11 cellular contexts compared by ENCODE assay signal in genomic region chrX:78124304-78124703, GRCh38. TPM values are rescaled to one million over a fixed set of nuclear protein-coding genes. Genes with fewer than 3 reads are reported as not detected.
DNase-seq lines count a peak whose midpoint lies in the region; ATAC-seq, FAIRE-seq and TF ChIP-seq lines count a peak whose summit lies in the region.
"Had no signal": no experiment of that assay in that cellular context is flagged by ENCODE, and none has a peak within 500 bp of the region (broad histone marks: within the 10 kb centered on the region; RNA-seq: fewer than 3 reads in every experiment).

No MANE protein-coding gene starts in this region.

- no peak for ATAC-seq in upper lobe of left lung (ENCODE audit: low FRiP score in 2 of 2)
- ATAC-seq: Right ventricle myocardium inferior had no signal

- TF ChIP-seq EP300 in upper lobe of left lung (IDR thresholded peaks at IDR 0.05) (no peak), transverse colon (IDR thresholded peaks at IDR 0.05; ENCODE audit: low read depth) (no peak)

- H3K4me3 ChIP-seq in CD4-positive, alpha-beta memory T cell (ENCODE audit: low read length in 2 of 2) = no peak overlapping the region
- no peak overlapping the region for H3K4me3 ChIP-seq in epithelial cell of esophagus (ENCODE audit: low read length)
- H3K4me3 ChIP-seq in upper lobe of left lung = no peak overlapping the region
- no peak overlapping the region for H3K4me3 ChIP-seq in transverse colon
- H3K4me3 ChIP-seq: MG63 had no signal

- peaks cover 5% of the 10 kb centered on the region for H3K4me1 ChIP-seq in CD4-positive, alpha-beta memory T cell (ENCODE audit: insufficient read depth, low read length)
- H3K4me1 ChIP-seq in upper lobe of left lung (no peaks in the 10 kb centered on the region), transverse colon (no peaks in the 10 kb centered on the region)

- peak in 1 of 5 donors; percentile 12 for DNase-seq in CD4-positive, alpha-beta memory T cell
- DNase-seq in MV-4-11 (lab: John Stamatoyannopoulos, UW) (peak; percentile 11), epithelial cell of esophagus (ENCODE audit: low read depth) (no peak), upper lobe of left lung (no peak), HK-2 (ENCODE audit: unreplicated experiment) (no peak), transverse colon (no peak)
- no peak for DNase-seq in stimulated activated CD4-positive, alpha-beta T cell treated with anti-CD3 and anti-CD28 coated beads, Interleukin-4, amount 100 ng/mL, for 4 hours
- DNase-seq: MG63, retina had no signal

- TF ChIP-seq POLR2A in upper lobe of left lung (IDR thresholded peaks at IDR 0.05) (no peak), transverse colon (IDR thresholded peaks at IDR 0.05) (no peak)

- H3K36me3 Mint-ChIP-seq in CD4-positive, alpha-beta memory T cell = peaks cover 15 to 78% of the 10 kb centered on the region in 2 donors

- H3K9me3 Mint-ChIP-seq in CD4-positive, alpha-beta memory T cell = peaks cover 0 to 2% (median 0%) of the 10 kb centered on the region in 8 donors

- peak overlapping the region in 1 of 8 donors; percentile 10 for H3K4me3 Mint-ChIP-seq in CD4-positive, alpha-beta memory T cell

- TF ChIP-seq CTCF in epithelial cell of esophagus (IDR thresholded peaks at IDR 0.05; ENCODE audit: insufficient read depth, low read depth, low read length, missing control alignments) (peak; percentile 19), upper lobe of left lung (IDR thresholded peaks at IDR 0.05) (no peak), transverse colon (IDR thresholded peaks at IDR 0.05) (no peak)

- peak; percentile 16 for FAIRE-seq in A204.1 (lab: Jason Lieb, UNC)

- intact Hi-C loops in CD4-positive, alpha-beta memory T cell (cut with micrococcal nuclease) = loop anchor here (5.0 to 10.0 kb wide), 3 partner anchors 430 to 958 kb away; no protein-coding TSS in a partner anchor
- intact Hi-C loops in transverse colon (cut with DNase I; ENCODE audit: low total_unique reads) = no loop called here

- POLR2A ChIA-PET in CD4-positive, alpha-beta memory T cell (lab: Charles Lee; ENCODE audit: partially characterized antibody) = interaction anchor here (1.0 kb wide), 1 partner anchor 15 kb away, joined by 4 read pairs; the partner anchor contains the start of gene TAF9B

- 84 to 88% methylated on average over 2 of the region's 2 CpGs for WGBS in upper lobe of left lung, 2 donors
- WGBS in transverse colon (ENCODE audit: low coverage in 1 of 2), 2 donors = 53 to 89% methylated on average over 1 to 2 of the region's 2 CpGs

- in situ Hi-C loops in transverse colon (cut with MboI; ENCODE audit: low pct_ligation_motif_present in 1 of 4, low pct_unique_long_range_greater_than_20kb in 1 of 4, low sequenced_read_pairs in 3 of 4) = loop anchor here in 1 of 4 donors (25.0 kb wide), 1 partner anchor 212 kb away; the partner anchor contains the start of gene ATP7A

- no peaks in the 10 kb centered on the region for H3K27me3 Mint-ChIP-seq in CD4-positive, alpha-beta memory T cell

- CTCF ChIA-PET in CD4-positive, alpha-beta memory T cell (lab: Charles Lee; ENCODE audit: partially characterized antibody) = interaction anchor here (0.9 to 1.3 kb wide), 2 partner anchors 13 to 15 kb away, joined by 3 to 5 read pairs; partner anchors contain the start of gene TAF9B

- peak overlapping the region in 5 of 7 donors; percentile 53 to 83 (median 70) for H3K27ac Mint-ChIP-seq in CD4-positive, alpha-beta memory T cell

- no peaks in the 10 kb centered on the region for H3K9me3 ChIP-seq in CD4-positive, alpha-beta memory T cell (ENCODE audit: control insufficient read depth in 1 of 2, low read length in 2 of 2)
- H3K9me3 ChIP-seq in upper lobe of left lung = no peaks in the 10 kb centered on the region
- H3K9me3 ChIP-seq in transverse colon = no peaks in the 10 kb centered on the region
- H3K9me3 ChIP-seq: MG63 had no signal

- H3K27ac ChIP-seq in CD4-positive, alpha-beta memory T cell (ENCODE audit: low read depth, low read length) = no peak overlapping the region
- no peak overlapping the region for H3K27ac ChIP-seq in upper lobe of left lung
- no peak overlapping the region for H3K27ac ChIP-seq in transverse colon

- H3K4me1 Mint-ChIP-seq in CD4-positive, alpha-beta memory T cell = peaks cover 3 to 18% (median 8%) of the 10 kb centered on the region in 4 donors

- no peaks in the 10 kb centered on the region for H3K27me3 ChIP-seq in CD4-positive, alpha-beta memory T cell (ENCODE audit: insufficient read depth, low read length)
- H3K27me3 ChIP-seq in upper lobe of left lung (no peaks in the 10 kb centered on the region), transverse colon (no peaks in the 10 kb centered on the region)
- H3K27me3 ChIP-seq: MG63 had no signal

- peaks cover 36% of the 10 kb centered on the region for H3K36me3 ChIP-seq in CD4-positive, alpha-beta memory T cell (ENCODE audit: insufficient read depth, low read length)
- H3K36me3 ChIP-seq in upper lobe of left lung = peaks cover 10 to 81% (median 23%) of the 10 kb centered on the region in 4 donors
- H3K36me3 ChIP-seq in transverse colon = peaks cover 0 to 9% (median 1%) of the 10 kb centered on the region in 4 donors

RNA-seq across cellular contexts. Expression of gene TAF9B, which starts 15.1 kb away (rescaled TPM):
- 10 to 100 TPM; 23.6 to 28.3 TPM for total RNA-seq in CD4-positive, alpha-beta memory T cell
- polyA plus RNA-seq in CD4-positive, alpha-beta memory T cell = 10 to 100 TPM; 27.1 to 32.8 TPM
- total RNA-seq in upper lobe of left lung (10 to 100 TPM in 4 of 6 donors, 1 to 10 TPM in 2; 2.4 to 14.3 (median 11.1) TPM), transverse colon (10 to 100 TPM in 1 of 4 donors, 1 to 10 TPM in 3; 2.6 to 13.2 (median 6.6) TPM)

RNA-seq across cellular contexts. Expression of gene PGK1, which starts 20.3 kb away (rescaled TPM):
- 100 to 1,000 TPM; 205 to 209 TPM for total RNA-seq in CD4-positive, alpha-beta memory T cell
- 100 to 1,000 TPM; 461 to 867 TPM for polyA plus RNA-seq in CD4-positive, alpha-beta memory T cell
- total RNA-seq in upper lobe of left lung = 100 to 1,000 TPM in 5 of 6 donors, 10 to 100 TPM in 1; 57.6 to 295 (median 170) TPM
- total RNA-seq in transverse colon = 100 to 1,000 TPM in 3 of 4 donors, 10 to 100 TPM in 1; 35.6 to 207 (median 181) TPM
